ENCODE assay signal across 8 cellular contexts in genomic region chr15:66356069-66356358, GRCh38. TPM values are rescaled to one million over a fixed set of nuclear protein-coding genes. Genes with fewer than 3 reads are reported as not detected.
A peak's percentile ranks its signal among the peaks of the same experiment; 100 is the strongest.
DNase-seq lines count a peak whose midpoint lies in the region; ATAC-seq and TF ChIP-seq lines count a peak whose summit lies in the region.

No MANE protein-coding gene starts in this region.

- H3K9me3 ChIP-seq in SK-N-MC (ENCODE audit: low read depth, low read length) = no peaks in the 10 kb centered on the region

- H3K4me1 Mint-ChIP-seq in glutamatergic neuron (ENCODE audit: low read depth, unreplicated experiment) = peaks cover 6% of the 10 kb centered on the region
- H3K4me1 Mint-ChIP-seq in stimulated activated naive B cell treated with anti-CD40 and anti-IgM and Interleukin-4, amounts not matched to agents 10 μg/mL and 1 μg/mL and 100 μg/mL, for 72 hours = peaks cover 18 to 30% of the 10 kb centered on the region in 2 donors

- peak overlapping the region; percentile 99 for H3K4me3 Mint-ChIP-seq in glutamatergic neuron (ENCODE audit: unreplicated experiment)
- H3K4me3 Mint-ChIP-seq in stimulated activated naive B cell treated with anti-CD40 and anti-IgM and Interleukin-4, amounts not matched to agents 10 μg/mL and 1 μg/mL and 100 μg/mL, for 72 hours = peak overlapping the region; percentile 90

- peaks cover 24% of the 10 kb centered on the region for H3K36me3 ChIP-seq in SK-N-MC (ENCODE audit: insufficient read depth, low read length)

- peak overlapping the region; percentile 83 for H3K4me3 ChIP-seq in SK-N-MC

- H3K9ac ChIP-seq in SK-N-MC (ENCODE audit: insufficient read length) = peak overlapping the region; percentile 96

- no peaks in the 10 kb centered on the region for H3K36me3 Mint-ChIP-seq in glutamatergic neuron (ENCODE audit: unreplicated experiment)
- peaks cover 12 to 25% of the 10 kb centered on the region in 2 donors for H3K36me3 Mint-ChIP-seq in stimulated activated naive B cell treated with anti-CD40 and anti-IgM and Interleukin-4, amounts not matched to agents 10 μg/mL and 1 μg/mL and 100 μg/mL, for 72 hours

- DNase-seq in NOMO-1 treated with DMSO at 0.1 percent for 48 hours (lab: John Stamatoyannopoulos, UW; ENCODE audit: unreplicated experiment) (peak; percentile 40), NOMO-1 (lab: John Stamatoyannopoulos, UW; ENCODE audit: unreplicated experiment in 2 of 2) (no peak), SK-N-MC (ENCODE audit: low read depth, low spot score) (no peak), glutamatergic neuron (no peak), ureter (ENCODE audit: low spot score) (no peak), NCI-H82 (lab: John Stamatoyannopoulos, UW) (no peak)
- no peak for DNase-seq in stimulated activated naive B cell treated with anti-CD40 and anti-IgM and Interleukin-4, amounts not matched to agents 10 μg/mL and 1 μg/mL and 100 μg/mL, for 72 hours

- H3K27ac ChIP-seq in SK-N-MC = peak overlapping the region; percentile 58; the same call in 1 of the 2 replicates

- H3K9me3 Mint-ChIP-seq in glutamatergic neuron (ENCODE audit: unreplicated experiment) = peaks cover 6% of the 10 kb centered on the region
- no peaks in the 10 kb centered on the region for H3K9me3 Mint-ChIP-seq in stimulated activated naive B cell treated with anti-CD40 and anti-IgM and Interleukin-4, amounts not matched to agents 10 μg/mL and 1 μg/mL and 100 μg/mL, for 72 hours

- ATAC-seq in stimulated activated naive B cell treated with anti-CD40 and anti-IgM and Interleukin-4, amounts not matched to agents 10 μg/mL and 1 μg/mL and 100 μg/mL, for 72 hours (replicated peaks) = no peak
- no peak for ATAC-seq in HG03354 (IDR thresholded peaks at IDR 0.05; ENCODE audit: poor library complexity, severe bottlenecking, unreplicated experiment)

- peak overlapping the region; percentile 85 for H3K27ac Mint-ChIP-seq in glutamatergic neuron (ENCODE audit: unreplicated experiment)
- H3K27ac Mint-ChIP-seq in stimulated activated naive B cell treated with anti-CD40 and anti-IgM and Interleukin-4, amounts not matched to agents 10 μg/mL and 1 μg/mL and 100 μg/mL, for 72 hours = peak overlapping the region; percentile 95

- no peak for TF ChIP-seq CTCF in glutamatergic neuron (IDR thresholded peaks at IDR 0.05; ENCODE audit: partially characterized antibody, unreplicated experiment)

- H3K27me3 Mint-ChIP-seq in glutamatergic neuron (ENCODE audit: unreplicated experiment) = peaks cover 5% of the 10 kb centered on the region
- H3K27me3 Mint-ChIP-seq in stimulated activated naive B cell treated with anti-CD40 and anti-IgM and Interleukin-4, amounts not matched to agents 10 μg/mL and 1 μg/mL and 100 μg/mL, for 72 hours = no peaks in the 10 kb centered on the region

RNA-seq across cellular contexts. Expression of gene TIPIN, which starts 0.5 kb away (rescaled TPM):
- total RNA-seq in glutamatergic neuron (ENCODE audit: unreplicated experiment) (5.8 TPM), ureter (10.6 TPM)

RNA-seq across cellular contexts. Expression of gene MAP2K1, which starts 30.7 kb away (rescaled TPM):
- total RNA-seq in glutamatergic neuron (ENCODE audit: unreplicated experiment) = 27.3 TPM
- 23.1 TPM for total RNA-seq in ureter
